18 cellular contexts compared by ENCODE assay signal in the genomic region with DNA sequence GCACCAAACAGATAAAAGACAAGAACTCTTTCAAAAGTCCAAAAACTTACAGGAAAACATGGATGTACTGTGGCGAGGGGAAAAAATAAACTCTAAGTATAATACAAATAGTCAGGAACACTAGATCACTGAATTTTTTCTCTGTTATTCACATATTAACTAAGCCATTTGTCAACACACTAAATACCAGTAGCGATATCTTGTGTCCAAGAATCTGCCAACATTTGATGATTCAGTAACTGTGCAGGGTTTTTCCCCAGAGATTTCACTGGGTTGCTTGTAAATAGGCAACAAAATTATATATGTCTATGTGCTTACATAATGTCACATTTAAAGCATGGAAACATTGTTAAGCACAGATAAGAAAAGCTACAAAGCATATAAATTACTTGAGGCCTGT.
DNase-seq lines count a peak whose midpoint lies in the region; ATAC-seq and TF ChIP-seq lines count a peak whose summit lies in the region.
"Had no signal": no experiment of that assay in that cellular context is flagged by ENCODE, and none has a peak within 500 bp of the region (broad histone marks: within the 10 kb centered on the region; RNA-seq: fewer than 3 reads in every experiment).

No MANE protein-coding gene starts in this region.

- no peaks in the 10 kb centered on the region for H3K9me3 Mint-ChIP-seq in glutamatergic neuron (ENCODE audit: unreplicated experiment)
- H3K9me3 Mint-ChIP-seq: activated B cell treated with CpG ODN at 0.5 μM for 24 hours; activated naive CD4-positive, alpha-beta T cell treated with anti-CD3 and anti-CD28 coated beads for 36 hours had no signal

- DNase-seq in AG08396 (ENCODE audit: low spot score) (peak; percentile 3), NCI-H226 (peak; percentile 93), body of pancreas (peak in 1 of 4 donors; percentile 7), left kidney (ENCODE audit: low read depth, low spot score) (peak; percentile 14), NOMO-1 (lab: John Stamatoyannopoulos, UW; ENCODE audit: unreplicated experiment in 2 of 2) (no peak), glutamatergic neuron (no peak), NCI-H1105 (lab: John Stamatoyannopoulos, UW) (no peak)
- DNase-seq in effector memory CD4-positive, alpha-beta T cell, result no peak
- DNase-seq: ACHN; activated B cell treated with CpG ODN at 0.5 μM for 24 hours; activated CD8-positive, alpha-beta memory T cell treated with anti-CD3 and anti-CD28 coated beads, Interleukin-2, amount 10 ng/mL, durations not matched to agents 7 days and 5 days; activated naive CD4-positive, alpha-beta T cell treated with anti-CD3 and anti-CD28 coated beads for 36 hours; cerebellar nuclear complex; GF-D8; H7; NCI-H2081 treated with DMSO at 0.1 percent for 48 hours; NK-92 treated with Interleukin-12 subunit alpha and Interleukin-12 subunit beta, amount 100 ng/mL, for 24 hours; occipital lobe had no signal

- no peaks in the 10 kb centered on the region for H3K27me3 ChIP-seq in body of pancreas
- no peaks in the 10 kb centered on the region for H3K27me3 ChIP-seq in effector memory CD4-positive, alpha-beta T cell (replicated peaks; ENCODE audit: control insufficient read depth, insufficient read depth, low read length, poor library complexity, severe bottlenecking)

- H3K36me3 Mint-ChIP-seq in glutamatergic neuron (ENCODE audit: unreplicated experiment), result no peaks in the 10 kb centered on the region
- H3K36me3 Mint-ChIP-seq: activated CD8-positive, alpha-beta memory T cell treated with anti-CD3 and anti-CD28 coated beads, Interleukin-2, amount 10 ng/mL, durations not matched to agents 7 days and 5 days had no signal

- TF ChIP-seq CTCF in body of pancreas (IDR thresholded peaks at IDR 0.05) (no peak), glutamatergic neuron (IDR thresholded peaks at IDR 0.05; ENCODE audit: partially characterized antibody, unreplicated experiment) (no peak)

- H3K4me3 Mint-ChIP-seq in glutamatergic neuron (ENCODE audit: unreplicated experiment), result no peak overlapping the region
- H3K4me3 Mint-ChIP-seq: activated B cell treated with CpG ODN at 0.5 μM for 24 hours; activated CD8-positive, alpha-beta memory T cell treated with anti-CD3 and anti-CD28 coated beads, Interleukin-2, amount 10 ng/mL, durations not matched to agents 7 days and 5 days; activated naive CD4-positive, alpha-beta T cell treated with anti-CD3 and anti-CD28 coated beads for 36 hours had no signal

- intact Hi-C loops in body of pancreas (cut with DNase I), result no loop called here

- H3K4me1 ChIP-seq in body of pancreas, result peaks cover 18% of the 10 kb centered on the region
- H3K4me1 ChIP-seq in effector memory CD4-positive, alpha-beta T cell (ENCODE audit: control insufficient read depth, insufficient read depth, low read length, poor library complexity, severe bottlenecking), result no peaks in the 10 kb centered on the region

- no peak overlapping the region for H3K4me3 ChIP-seq in body of pancreas
- H3K4me3 ChIP-seq in effector memory CD4-positive, alpha-beta T cell (ENCODE audit: insufficient read depth, low read depth, low read length, poor library complexity, severe bottlenecking), result no peak overlapping the region

- no peaks in the 10 kb centered on the region for H3K36me3 ChIP-seq in body of pancreas (replicated peaks in 1 of 2; ENCODE audit: insufficient read depth in 1 of 2, low read depth in 2 of 2)
- no peaks in the 10 kb centered on the region for H3K36me3 ChIP-seq in effector memory CD4-positive, alpha-beta T cell (ENCODE audit: control insufficient read depth, insufficient read depth, low read length)

- peak overlapping the region in 3 of 4 donors; percentile 39 to 77 (median 49) for H3K27ac ChIP-seq in body of pancreas
- H3K27ac ChIP-seq in effector memory CD4-positive, alpha-beta T cell (ENCODE audit: insufficient read depth, low read length, poor library complexity, severe bottlenecking), result no peak overlapping the region

- H3K27me3 Mint-ChIP-seq in glutamatergic neuron (ENCODE audit: unreplicated experiment), result no peaks in the 10 kb centered on the region
- H3K27me3 Mint-ChIP-seq: activated B cell treated with CpG ODN at 0.5 μM for 24 hours had no signal

- no peak for TF ChIP-seq POLR2A in body of pancreas (IDR thresholded peaks at IDR 0.05)

- no peaks in the 10 kb centered on the region for H3K4me1 Mint-ChIP-seq in glutamatergic neuron (ENCODE audit: low read depth, unreplicated experiment)
- H3K4me1 Mint-ChIP-seq: activated B cell treated with CpG ODN at 0.5 μM for 24 hours; activated CD8-positive, alpha-beta memory T cell treated with anti-CD3 and anti-CD28 coated beads, Interleukin-2, amount 10 ng/mL, durations not matched to agents 7 days and 5 days had no signal

- ATAC-seq in body of pancreas, result peak; percentile 75
- ATAC-seq: activated CD8-positive, alpha-beta memory T cell treated with anti-CD3 and anti-CD28 coated beads, Interleukin-2, amount 10 ng/mL, durations not matched to agents 7 days and 5 days had no signal

- no peak overlapping the region for H3K27ac Mint-ChIP-seq in glutamatergic neuron (ENCODE audit: unreplicated experiment)
- H3K27ac Mint-ChIP-seq: activated B cell treated with CpG ODN at 0.5 μM for 24 hours; activated CD8-positive, alpha-beta memory T cell treated with anti-CD3 and anti-CD28 coated beads, Interleukin-2, amount 10 ng/mL, durations not matched to agents 7 days and 5 days; activated naive CD4-positive, alpha-beta T cell treated with anti-CD3 and anti-CD28 coated beads for 36 hours had no signal

- WGBS in body of pancreas, 2 donors, result 14 to 19% methylated on average over 2 of the region's 2 CpGs

- H3K9me3 ChIP-seq in body of pancreas, result no peaks in the 10 kb centered on the region
- H3K9me3 ChIP-seq in effector memory CD4-positive, alpha-beta T cell (ENCODE audit: control insufficient read depth, low read length), result no peaks in the 10 kb centered on the region

Comparison
In these comparisons a context has a peak if more than half of its experiments do, and no peak if none do; other contexts are left out.
1. DNase-seq: peak in AG08396 (single experiment), NCI-H226 (single experiment) and left kidney (single experiment); none in NOMO-1 (0 of 2), glutamatergic neuron (single experiment), effector memory CD4-positive, alpha-beta T cell (0 of 3) and NCI-H1105 (single experiment).